8 cellular contexts compared by ENCODE assay signal in the genomic region with DNA sequence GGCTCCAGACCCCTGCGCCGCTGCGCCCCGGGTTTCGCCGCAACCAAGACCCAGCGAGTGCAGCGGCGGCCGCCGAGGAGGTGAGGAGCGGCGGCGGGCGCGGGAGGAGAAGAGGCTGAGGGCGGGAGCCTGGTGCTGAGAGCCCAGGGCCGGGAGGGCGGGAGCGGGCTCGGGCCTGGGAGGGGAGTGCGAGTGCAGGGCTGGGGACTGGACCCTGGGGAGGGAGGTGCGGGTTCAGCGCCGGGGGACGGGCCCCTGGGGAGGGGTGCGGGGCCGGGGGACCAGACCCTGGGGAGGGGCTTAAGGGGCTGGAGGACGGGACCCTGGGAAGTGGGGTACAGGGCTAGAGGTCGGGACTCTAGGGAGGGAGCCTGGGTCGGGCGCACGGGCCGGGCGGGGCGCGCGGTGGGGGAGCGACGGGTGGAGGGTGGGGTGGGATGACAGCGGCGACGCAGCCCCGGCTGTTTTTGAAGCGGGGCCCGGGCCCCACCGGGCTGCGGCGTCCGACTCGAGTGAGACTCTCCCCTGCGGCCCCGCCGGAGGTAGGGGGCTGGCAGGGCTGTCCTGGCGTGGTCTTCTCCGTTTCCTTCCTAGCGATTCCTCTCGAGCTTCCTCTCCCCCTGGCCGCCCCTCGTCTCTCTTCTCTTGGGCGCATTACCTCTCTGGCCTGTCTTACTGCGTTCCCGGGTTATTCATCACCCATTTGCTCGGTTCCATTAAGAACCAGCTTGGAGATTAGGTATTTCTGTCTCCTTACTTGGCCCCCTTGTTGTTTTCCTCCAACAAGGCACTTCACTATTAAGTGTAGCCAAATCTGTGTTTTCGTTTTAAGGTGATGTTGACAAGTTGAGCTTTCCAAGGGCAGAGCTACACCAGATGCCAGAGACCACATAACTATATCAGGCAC. TPM values are rescaled to one million over a fixed set of nuclear protein-coding genes. Genes with fewer than 3 reads are reported as not detected.
A peak's percentile ranks its signal among the peaks of the same experiment; 100 is the strongest.
DNase-seq lines count a peak whose midpoint lies in the region; ATAC-seq and TF ChIP-seq lines count a peak whose summit lies in the region.

No MANE protein-coding gene starts in this region.

- no peaks in the 10 kb centered on the region for H3K27me3 ChIP-seq in esophagus (ENCODE audit: control insufficient read depth in 1 of 2, insufficient read depth in 2 of 2, low read length in 2 of 2)
- no peaks in the 10 kb centered on the region for H3K27me3 ChIP-seq in naive thymus-derived CD4-positive, alpha-beta T cell (ENCODE audit: control insufficient read depth in 2 of 2, insufficient read depth in 2 of 2, low read length in 2 of 2)
- no peaks in the 10 kb centered on the region for H3K27me3 ChIP-seq in upper lobe of left lung

- H3K9me3 Mint-ChIP-seq in CD14-positive monocyte, result no peaks in the 10 kb centered on the region
- no peaks in the 10 kb centered on the region for H3K9me3 Mint-ChIP-seq in naive thymus-derived CD4-positive, alpha-beta T cell

- H3K4me1 ChIP-seq in esophagus (ENCODE audit: control insufficient read depth in 2 of 2, insufficient read depth in 2 of 2, low read length in 1 of 2), result peaks cover 0 to 6% of the 10 kb centered on the region in 2 donors
- peaks cover 27 to 31% of the 10 kb centered on the region in 2 donors for H3K4me1 ChIP-seq in naive thymus-derived CD4-positive, alpha-beta T cell (ENCODE audit: control insufficient read depth in 2 of 2, insufficient read depth in 2 of 2, low read length in 2 of 2)
- H3K4me1 ChIP-seq in upper lobe of left lung, result peaks cover 41 to 64% (median 45%) of the 10 kb centered on the region in 4 donors

- H3K27ac ChIP-seq in esophagus (ENCODE audit: low read depth in 2 of 2, low read length in 1 of 2) (peak overlapping the region; percentile 90 to 91), upper lobe of left lung (peak overlapping the region; percentile 91 to 98 (median 95))
- H3K27ac ChIP-seq in naive thymus-derived CD4-positive, alpha-beta T cell (ENCODE audit: low read depth, low read length), result peak overlapping the region; percentile 77

- peak; percentile 17 for ATAC-seq in naive thymus-derived CD4-positive, alpha-beta T cell
- ATAC-seq in upper lobe of left lung (ENCODE audit: low FRiP score in 2 of 2), result peak; percentile 44 to 57

- TF ChIP-seq CTCF in CD14-positive monocyte (IDR thresholded peaks at IDR 0.05), result no peak
- no peak for TF ChIP-seq CTCF in GM20000 (IDR thresholded peaks at IDR 0.05; ENCODE audit: extremely low read depth, missing control alignments)
- TF ChIP-seq CTCF in upper lobe of left lung (IDR thresholded peaks at IDR 0.05), result no peak

- no peak for TF ChIP-seq EP300 in upper lobe of left lung (IDR thresholded peaks at IDR 0.05)

- POLR2A ChIA-PET in naive thymus-derived CD4-positive, alpha-beta T cell (lab: Charles Lee), result interaction anchor here (0.6 to 3.8 kb wide), 12 partner anchors 9 to 1153 kb away, joined by 3 to 33 read pairs (median 4); no protein-coding TSS in a partner anchor

- peak overlapping the region; percentile 90 to 98 (median 95) for H3K27ac Mint-ChIP-seq in CD14-positive monocyte
- H3K27ac Mint-ChIP-seq in naive thymus-derived CD4-positive, alpha-beta T cell, result peak overlapping the region; percentile 88 to 97 (median 95)

- peak overlapping the region; percentile 86 to 96 for H3K4me3 Mint-ChIP-seq in CD14-positive monocyte
- peak overlapping the region; percentile 85 to 100 (median 96) for H3K4me3 Mint-ChIP-seq in naive thymus-derived CD4-positive, alpha-beta T cell

- H3K36me3 ChIP-seq in esophagus (ENCODE audit: control insufficient read depth in 2 of 2, insufficient read depth in 2 of 2, low read length in 1 of 2) (peaks cover 0 to 7% of the 10 kb centered on the region in 2 donors), upper lobe of left lung (peaks cover under 1 to 30% (median 2%) of the 10 kb centered on the region in 4 donors)
- H3K36me3 ChIP-seq in naive thymus-derived CD4-positive, alpha-beta T cell (ENCODE audit: control insufficient read depth in 2 of 3, insufficient read depth in 3 of 3, low read length in 3 of 3), result peaks cover 3 to 23% (median 5%) of the 10 kb centered on the region in 3 experiments

- H3K36me3 Mint-ChIP-seq in CD14-positive monocyte, result peaks cover 24 to 34% of the 10 kb centered on the region in 2 donors
- H3K36me3 Mint-ChIP-seq in naive thymus-derived CD4-positive, alpha-beta T cell, result peaks cover 6 to 24% (median 14%) of the 10 kb centered on the region in 5 donors

- no peak for DNase-seq in CD14-positive monocyte (ENCODE audit: low spot score)
- peak; percentile 72 for DNase-seq in GM20000 (ENCODE audit: low spot score)
- peak; percentile 7 for DNase-seq in HT-29 (ENCODE audit: low spot score)
- DNase-seq in activated CD8-positive, alpha-beta memory T cell treated with anti-CD3 and anti-CD28 coated beads, Interleukin-2, amount 50 U/mL, for 48 hours, result peak; percentile 70
- peak in 4 of 9 donors; percentile 15 to 44 (median 28) for DNase-seq in naive thymus-derived CD4-positive, alpha-beta T cell
- peak in 1 of 2 donors; percentile 89 for DNase-seq in upper lobe of left lung
- DNase-seq in middle frontal gyrus (ENCODE audit: extremely low spot score, low spot score), result no peak

- intact Hi-C loops in CD14-positive monocyte (cut with micrococcal nuclease), result loop anchor here in 1 of 2 donors (5.0 to 10.0 kb wide), 2 partner anchors 63 to 880 kb away; no protein-coding TSS in a partner anchor
- intact Hi-C loops in naive thymus-derived CD4-positive, alpha-beta T cell (cut with micrococcal nuclease), result loop anchor here (1.0 to 5.0 kb wide), 5 partner anchors 9 to 870 kb away; a partner anchor contains a TSS

- H3K9me3 ChIP-seq in esophagus (ENCODE audit: control insufficient read depth in 2 of 2, insufficient read depth in 1 of 2, low read depth in 1 of 2, low read length in 1 of 2), result no peaks in the 10 kb centered on the region
- no peaks in the 10 kb centered on the region for H3K9me3 ChIP-seq in naive thymus-derived CD4-positive, alpha-beta T cell (ENCODE audit: control insufficient read depth in 2 of 3, low read length in 3 of 3)
- no peaks in the 10 kb centered on the region for H3K9me3 ChIP-seq in upper lobe of left lung

- peaks cover 68% of the 10 kb centered on the region for H3K4me1 Mint-ChIP-seq in CD14-positive monocyte
- H3K4me1 Mint-ChIP-seq in naive thymus-derived CD4-positive, alpha-beta T cell, result peaks cover 36 to 77% (median 67%) of the 10 kb centered on the region in 7 donors

- peak overlapping the region; percentile 86 to 91 for H3K4me3 ChIP-seq in esophagus (ENCODE audit: low read depth in 1 of 2, low read length in 2 of 2)
- H3K4me3 ChIP-seq in naive thymus-derived CD4-positive, alpha-beta T cell (ENCODE audit: low read length), result peak overlapping the region; percentile 81
- H3K4me3 ChIP-seq in upper lobe of left lung, result peak overlapping the region; percentile 95 to 98 (median 96)

- WGBS in esophagus, 2 donors, result 0 to 1% methylated on average over 38 to 65 of the region's 65 CpGs
- 0 to 1% methylated on average over 14 to 17 of the region's 65 CpGs for WGBS in upper lobe of left lung, 2 donors

- CTCF ChIA-PET in naive thymus-derived CD4-positive, alpha-beta T cell (lab: Charles Lee), result interaction anchor here (1.3 kb wide), 3 partner anchors 8 to 14 kb away, joined by 3 to 5 read pairs (median 3); no protein-coding TSS in a partner anchor

- no peaks in the 10 kb centered on the region for H3K27me3 Mint-ChIP-seq in CD14-positive monocyte (ENCODE audit: low read depth in 3 of 3)
- H3K27me3 Mint-ChIP-seq in naive thymus-derived CD4-positive, alpha-beta T cell, result no peaks in the 10 kb centered on the region

- TF ChIP-seq POLR2A in upper lobe of left lung (IDR thresholded peaks at IDR 0.05), result no peak

RNA-seq across cellular contexts. Expression of a gene that starts 0.7 kb away (rescaled TPM):
- 10 to 100 TPM; 23.4 to 28.4 TPM for polyA plus RNA-seq in CD14-positive monocyte
- total RNA-seq in HT-29 (2014; rRNA removed; shearing (Covaris generic)), result 70.9 and 121 TPM in 2 replicates
- polyA plus RNA-seq in esophagus, result 10 to 100 TPM; 19.7 to 21.5 TPM
- 100 to 1,000 TPM; 107 to 151 (median 130) TPM for total RNA-seq in naive thymus-derived CD4-positive, alpha-beta T cell
- polyA plus RNA-seq in naive thymus-derived CD4-positive, alpha-beta T cell, result 10 to 100 TPM; 50.6 to 91.4 TPM
- total RNA-seq in upper lobe of left lung, result 100 to 1,000 TPM in 1 of 6 donors, 10 to 100 TPM in 5; 57.9 to 115 (median 66.7) TPM

Comparison
In these comparisons a context has a peak if more than half of its experiments do, and no peak if none do; other contexts are left out.
1. DNase-seq: peak in GM20000 (single experiment), HT-29 (single experiment) and activated CD8-positive, alpha-beta memory T cell treated with anti-CD3 and anti-CD28 coated beads, Interleukin-2, amount 50 U/mL, for 48 hours (single experiment); none in CD14-positive monocyte (single experiment) and middle frontal gyrus (single experiment).
2. Peak in every context shown above with its lines, with median percentiles within 50 percentile points of each other: H3K27ac ChIP-seq and H3K4me3 ChIP-seq.